2 cellular contexts compared by ENCODE assay signal in genomic region chr2:20179755-20180594, GRCh38.
TF ChIP-seq lines count a peak whose summit lies in the region.

No MANE protein-coding gene starts in this region.

TF ChIP-seq in WTC11, 78 proteins besides CTCF, POLR2A, EP300 and RAD21 (continued from another document):
- 0 out of 2 replicates have a peak, but pooled peaks have one; percentile 40 for TF ChIP-seq GABPB1 (CRISPR knock-in tag; IDR thresholded peaks at IDR 0.05)

TF ChIP-seq in HepG2, 621 proteins besides CTCF, POLR2A, EP300 and RAD21 (continued from another document and continues in another):
- TF ChIP-seq USF2 (IDR thresholded peaks at IDR 0.05; ENCODE audit: low read depth, low read length) = no peak
- no peak for TF ChIP-seq USF2 (CRISPR knock-in tag; IDR thresholded peaks at IDR 0.05; ENCODE audit: borderline replicate concordance)
- TF ChIP-seq, protein P1, sequence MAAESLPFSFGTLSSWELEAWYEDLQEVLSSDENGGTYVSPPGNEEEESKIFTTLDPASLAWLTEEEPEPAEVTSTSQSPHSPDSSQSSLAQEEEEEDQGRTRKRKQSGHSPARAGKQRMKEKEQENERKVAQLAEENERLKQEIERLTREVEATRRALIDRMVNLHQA (CRISPR knock-in tag; IDR thresholded peaks at IDR 0.05) = no peak
- TF ChIP-seq E2F1 (CRISPR knock-in tag; IDR thresholded peaks at IDR 0.05) = no peak
- no peak for TF ChIP-seq ATF7 (IDR thresholded peaks at IDR 0.05)
- TF ChIP-seq ATF7 (CRISPR knock-in tag; IDR thresholded peaks at IDR 0.05) = peak; percentile 67; the same call in 1 of the 2 replicates
- peak; percentile 93 for TF ChIP-seq CEBPB (IDR thresholded peaks at IDR 0.05; ENCODE audit: borderline replicate concordance, low read depth, low read length)
- peak; percentile 75; the same call in 1 of the 2 replicates for TF ChIP-seq POLR2AphosphoS5 (IDR thresholded peaks at IDR 0.05; ENCODE audit: low read depth, low read length)
- TF ChIP-seq, protein P2, sequence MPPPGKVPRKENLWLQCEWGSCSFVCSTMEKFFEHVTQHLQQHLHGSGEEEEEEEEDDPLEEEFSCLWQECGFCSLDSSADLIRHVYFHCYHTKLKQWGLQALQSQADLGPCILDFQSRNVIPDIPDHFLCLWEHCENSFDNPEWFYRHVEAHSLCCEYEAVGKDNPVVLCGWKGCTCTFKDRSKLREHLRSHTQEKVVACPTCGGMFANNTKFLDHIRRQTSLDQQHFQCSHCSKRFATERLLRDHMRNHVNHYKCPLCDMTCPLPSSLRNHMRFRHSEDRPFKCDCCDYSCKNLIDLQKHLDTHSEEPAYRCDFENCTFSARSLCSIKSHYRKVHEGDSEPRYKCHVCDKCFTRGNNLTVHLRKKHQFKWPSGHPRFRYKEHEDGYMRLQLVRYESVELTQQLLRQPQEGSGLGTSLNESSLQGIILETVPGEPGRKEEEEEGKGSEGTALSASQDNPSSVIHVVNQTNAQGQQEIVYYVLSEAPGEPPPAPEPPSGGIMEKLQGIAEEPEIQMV (CRISPR knock-in tag; IDR thresholded peaks at IDR 0.05; ENCODE audit: low read depth) = peak; percentile 96
- TF ChIP-seq POGK (CRISPR knock-in tag; conservative IDR thresholded peaks at IDR 0.05) = peak; percentile 60; the same call in 1 of the 2 replicates
- TF ChIP-seq, protein P3, sequence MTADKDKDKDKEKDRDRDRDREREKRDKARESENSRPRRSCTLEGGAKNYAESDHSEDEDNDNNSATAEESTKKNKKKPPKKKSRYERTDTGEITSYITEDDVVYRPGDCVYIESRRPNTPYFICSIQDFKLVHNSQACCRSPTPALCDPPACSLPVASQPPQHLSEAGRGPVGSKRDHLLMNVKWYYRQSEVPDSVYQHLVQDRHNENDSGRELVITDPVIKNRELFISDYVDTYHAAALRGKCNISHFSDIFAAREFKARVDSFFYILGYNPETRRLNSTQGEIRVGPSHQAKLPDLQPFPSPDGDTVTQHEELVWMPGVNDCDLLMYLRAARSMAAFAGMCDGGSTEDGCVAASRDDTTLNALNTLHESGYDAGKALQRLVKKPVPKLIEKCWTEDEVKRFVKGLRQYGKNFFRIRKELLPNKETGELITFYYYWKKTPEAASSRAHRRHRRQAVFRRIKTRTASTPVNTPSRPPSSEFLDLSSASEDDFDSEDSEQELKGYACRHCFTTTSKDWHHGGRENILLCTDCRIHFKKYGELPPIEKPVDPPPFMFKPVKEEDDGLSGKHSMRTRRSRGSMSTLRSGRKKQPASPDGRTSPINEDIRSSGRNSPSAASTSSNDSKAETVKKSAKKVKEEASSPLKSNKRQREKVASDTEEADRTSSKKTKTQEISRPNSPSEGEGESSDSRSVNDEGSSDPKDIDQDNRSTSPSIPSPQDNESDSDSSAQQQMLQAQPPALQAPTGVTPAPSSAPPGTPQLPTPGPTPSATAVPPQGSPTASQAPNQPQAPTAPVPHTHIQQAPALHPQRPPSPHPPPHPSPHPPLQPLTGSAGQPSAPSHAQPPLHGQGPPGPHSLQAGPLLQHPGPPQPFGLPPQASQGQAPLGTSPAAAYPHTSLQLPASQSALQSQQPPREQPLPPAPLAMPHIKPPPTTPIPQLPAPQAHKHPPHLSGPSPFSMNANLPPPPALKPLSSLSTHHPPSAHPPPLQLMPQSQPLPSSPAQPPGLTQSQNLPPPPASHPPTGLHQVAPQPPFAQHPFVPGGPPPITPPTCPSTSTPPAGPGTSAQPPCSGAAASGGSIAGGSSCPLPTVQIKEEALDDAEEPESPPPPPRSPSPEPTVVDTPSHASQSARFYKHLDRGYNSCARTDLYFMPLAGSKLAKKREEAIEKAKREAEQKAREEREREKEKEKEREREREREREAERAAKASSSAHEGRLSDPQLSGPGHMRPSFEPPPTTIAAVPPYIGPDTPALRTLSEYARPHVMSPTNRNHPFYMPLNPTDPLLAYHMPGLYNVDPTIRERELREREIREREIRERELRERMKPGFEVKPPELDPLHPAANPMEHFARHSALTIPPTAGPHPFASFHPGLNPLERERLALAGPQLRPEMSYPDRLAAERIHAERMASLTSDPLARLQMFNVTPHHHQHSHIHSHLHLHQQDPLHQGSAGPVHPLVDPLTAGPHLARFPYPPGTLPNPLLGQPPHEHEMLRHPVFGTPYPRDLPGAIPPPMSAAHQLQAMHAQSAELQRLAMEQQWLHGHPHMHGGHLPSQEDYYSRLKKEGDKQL (CRISPR knock-in tag; IDR thresholded peaks at IDR 0.05; ENCODE audit: low read depth) = no peak
- no peak for TF ChIP-seq GRHL1 (CRISPR knock-in tag; conservative IDR thresholded peaks at IDR 0.05)
- no peak for TF ChIP-seq TBX3 (IDR thresholded peaks at IDR 0.05; ENCODE audit: borderline replicate concordance)
- no peak for TF ChIP-seq MTA1 (CRISPR knock-in tag; IDR thresholded peaks at IDR 0.05; ENCODE audit: borderline replicate concordance)
- peak; percentile 41; the same call in 1 of the 2 replicates for TF ChIP-seq MAZ (IDR thresholded peaks at IDR 0.05; ENCODE audit: borderline replicate concordance, low read depth, low read length)
- no peak; the same call in none of the 2 replicates for TF ChIP-seq MAZ (CRISPR knock-in tag; IDR thresholded peaks at IDR 0.05; ENCODE audit: low read depth)
- 0 out of 2 replicates have a peak, but pooled peaks have one; percentile 35 for TF ChIP-seq ZNF431 (CRISPR knock-in tag; IDR thresholded peaks at IDR 0.05; ENCODE audit: borderline replicate concordance, low read depth)
- no peak for TF ChIP-seq TBL1XR1 (IDR thresholded peaks at IDR 0.05; ENCODE audit: borderline replicate concordance, low read length, partially characterized antibody)
- TF ChIP-seq MYNN (CRISPR knock-in tag; IDR thresholded peaks at IDR 0.05; ENCODE audit: low read depth) = no peak
- peak; percentile 40; the same call in 1 of the 2 replicates for TF ChIP-seq DMAP1 (CRISPR knock-in tag; IDR thresholded peaks at IDR 0.05)
- TF ChIP-seq HMG20B (CRISPR knock-in tag; conservative IDR thresholded peaks at IDR 0.05) = 0 out of 2 replicates have a peak, but pooled peaks have one; percentile 50
- TF ChIP-seq ZNF20 (CRISPR knock-in tag; IDR thresholded peaks at IDR 0.05) = no peak
- TF ChIP-seq, protein P4, sequence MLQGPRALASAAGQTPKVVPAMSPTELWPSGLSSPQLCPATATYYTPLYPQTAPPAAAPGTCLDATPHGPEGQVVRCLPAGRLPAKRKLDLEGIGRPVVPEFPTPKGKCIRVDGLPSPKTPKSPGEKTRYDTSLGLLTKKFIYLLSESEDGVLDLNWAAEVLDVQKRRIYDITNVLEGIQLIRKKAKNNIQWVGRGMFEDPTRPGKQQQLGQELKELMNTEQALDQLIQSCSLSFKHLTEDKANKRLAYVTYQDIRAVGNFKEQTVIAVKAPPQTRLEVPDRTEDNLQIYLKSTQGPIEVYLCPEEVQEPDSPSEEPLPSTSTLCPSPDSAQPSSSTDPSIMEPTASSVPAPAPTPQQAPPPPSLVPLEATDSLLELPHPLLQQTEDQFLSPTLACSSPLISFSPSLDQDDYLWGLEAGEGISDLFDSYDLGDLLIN (CRISPR knock-in tag; IDR thresholded peaks at IDR 0.05; ENCODE audit: borderline replicate concordance) = no peak
- peak; percentile 75; the same call in 1 of the 2 replicates for TF ChIP-seq ETV6 (CRISPR knock-in tag; conservative IDR thresholded peaks at IDR 0.05)
- TF ChIP-seq ZBTB14 (CRISPR knock-in tag; IDR thresholded peaks at IDR 0.05) = no peak
- no peak; the same call in none of the 2 replicates for TF ChIP-seq HOXA3 (CRISPR knock-in tag; IDR thresholded peaks at IDR 0.05)
- TF ChIP-seq ZNF569 (CRISPR knock-in tag; IDR thresholded peaks at IDR 0.05; ENCODE audit: borderline replicate concordance) = no peak
- TF ChIP-seq, protein P5, sequence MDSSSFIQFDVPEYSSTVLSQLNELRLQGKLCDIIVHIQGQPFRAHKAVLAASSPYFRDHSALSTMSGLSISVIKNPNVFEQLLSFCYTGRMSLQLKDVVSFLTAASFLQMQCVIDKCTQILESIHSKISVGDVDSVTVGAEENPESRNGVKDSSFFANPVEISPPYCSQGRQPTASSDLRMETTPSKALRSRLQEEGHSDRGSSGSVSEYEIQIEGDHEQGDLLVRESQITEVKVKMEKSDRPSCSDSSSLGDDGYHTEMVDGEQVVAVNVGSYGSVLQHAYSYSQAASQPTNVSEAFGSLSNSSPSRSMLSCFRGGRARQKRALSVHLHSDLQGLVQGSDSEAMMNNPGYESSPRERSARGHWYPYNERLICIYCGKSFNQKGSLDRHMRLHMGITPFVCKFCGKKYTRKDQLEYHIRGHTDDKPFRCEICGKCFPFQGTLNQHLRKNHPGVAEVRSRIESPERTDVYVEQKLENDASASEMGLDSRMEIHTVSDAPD (CRISPR knock-in tag; IDR thresholded peaks at IDR 0.05) = peak; percentile 93
- TF ChIP-seq, protein P6, sequence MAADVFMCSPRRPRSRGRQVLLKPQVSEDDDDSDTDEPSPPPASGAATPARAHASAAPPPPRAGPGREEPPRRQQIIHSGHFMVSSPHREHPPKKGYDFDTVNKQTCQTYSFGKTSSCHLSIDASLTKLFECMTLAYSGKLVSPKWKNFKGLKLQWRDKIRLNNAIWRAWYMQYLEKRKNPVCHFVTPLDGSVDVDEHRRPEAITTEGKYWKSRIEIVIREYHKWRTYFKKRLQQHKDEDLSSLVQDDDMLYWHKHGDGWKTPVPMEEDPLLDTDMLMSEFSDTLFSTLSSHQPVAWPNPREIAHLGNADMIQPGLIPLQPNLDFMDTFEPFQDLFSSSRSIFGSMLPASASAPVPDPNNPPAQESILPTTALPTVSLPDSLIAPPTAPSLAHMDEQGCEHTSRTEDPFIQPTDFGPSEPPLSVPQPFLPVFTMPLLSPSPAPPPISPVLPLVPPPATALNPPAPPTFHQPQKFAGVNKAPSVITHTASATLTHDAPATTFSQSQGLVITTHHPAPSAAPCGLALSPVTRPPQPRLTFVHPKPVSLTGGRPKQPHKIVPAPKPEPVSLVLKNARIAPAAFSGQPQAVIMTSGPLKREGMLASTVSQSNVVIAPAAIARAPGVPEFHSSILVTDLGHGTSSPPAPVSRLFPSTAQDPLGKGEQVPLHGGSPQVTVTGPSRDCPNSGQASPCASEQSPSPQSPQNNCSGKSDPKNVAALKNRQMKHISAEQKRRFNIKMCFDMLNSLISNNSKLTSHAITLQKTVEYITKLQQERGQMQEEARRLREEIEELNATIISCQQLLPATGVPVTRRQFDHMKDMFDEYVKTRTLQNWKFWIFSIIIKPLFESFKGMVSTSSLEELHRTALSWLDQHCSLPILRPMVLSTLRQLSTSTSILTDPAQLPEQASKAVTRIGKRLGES (CRISPR knock-in tag; IDR thresholded peaks at IDR 0.05; ENCODE audit: borderline replicate concordance) = no peak
- no peak for TF ChIP-seq PHB2 (IDR thresholded peaks at IDR 0.05; ENCODE audit: partially characterized antibody)
- TF ChIP-seq ZNF883 (CRISPR knock-in tag; IDR thresholded peaks at IDR 0.05; ENCODE audit: not compliant biosample characterization) = peak; percentile 17
- peak; percentile 36; the same call in 1 of the 2 replicates for TF ChIP-seq PHF20 (CRISPR knock-in tag; IDR thresholded peaks at IDR 0.05)
